Comparison of ENCODE assay signal across 25 cellular contexts in the genomic region with DNA sequence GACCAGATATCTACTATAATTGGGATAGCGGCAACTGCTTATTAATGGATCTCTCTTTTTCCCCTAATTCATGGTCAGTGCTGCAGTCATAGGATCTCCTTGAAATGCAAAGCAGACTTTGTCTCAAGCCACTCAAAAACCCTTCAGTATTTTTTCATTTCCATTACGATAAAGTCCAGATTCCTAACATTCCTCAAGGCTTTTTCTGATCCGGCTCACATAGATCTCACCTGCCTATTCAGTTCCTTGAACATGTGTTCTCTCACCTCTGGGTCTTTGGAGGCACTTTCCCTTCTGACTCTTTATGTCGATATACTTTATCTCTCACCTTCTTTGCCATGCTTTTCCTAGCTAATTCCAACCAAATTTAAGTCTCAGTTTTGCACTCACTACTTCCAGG. TPM values are rescaled to one million over a fixed set of nuclear protein-coding genes. Genes with fewer than 3 reads are reported as not detected.
DNase-seq lines count a peak whose midpoint lies in the region; ATAC-seq, FAIRE-seq and TF ChIP-seq lines count a peak whose summit lies in the region.
"Had no signal": no experiment of that assay in that cellular context is flagged by ENCODE, and none has a peak within 500 bp of the region (broad histone marks: within the 10 kb centered on the region; RNA-seq: fewer than 3 reads in every experiment).

No MANE protein-coding gene starts in this region.

- no peak overlapping the region for H3K4me3 ChIP-seq in GM23338
- H3K4me3 ChIP-seq in lower lobe of right lung, result no peak overlapping the region
- no peak overlapping the region for H3K4me3 ChIP-seq in upper lobe of right lung
- H3K4me3 ChIP-seq in sigmoid colon, result no peak overlapping the region
- H3K4me3 ChIP-seq in Peyer's patch, result no peak overlapping the region
- H3K4me3 ChIP-seq in HepG2 (replicated peaks in 1 of 3; ENCODE audit: insufficient read depth in 1 of 3, low read depth in 2 of 3, low read length in 3 of 3), result no peak overlapping the region
- H3K4me3 ChIP-seq: BLaER1, GM12878, HAP-1 had no signal

- H3K36me3 ChIP-seq in GM23338 (ENCODE audit: insufficient read depth), result no peaks in the 10 kb centered on the region
- H3K36me3 ChIP-seq in lower lobe of right lung, result no peaks in the 10 kb centered on the region
- no peaks in the 10 kb centered on the region for H3K36me3 ChIP-seq in upper lobe of right lung
- H3K36me3 ChIP-seq in sigmoid colon, result no peaks in the 10 kb centered on the region
- no peaks in the 10 kb centered on the region for H3K36me3 ChIP-seq in Peyer's patch
- H3K36me3 ChIP-seq in HepG2 (replicated peaks in 1 of 2; ENCODE audit: control insufficient read depth in 1 of 2, insufficient read depth in 2 of 2, low read length in 2 of 2), result no peaks in the 10 kb centered on the region
- H3K36me3 ChIP-seq: BLaER1, HAP-1 had no signal

- no peak overlapping the region for H3K27ac Mint-ChIP-seq in GM23338
- peak overlapping the region; percentile 6; the same call in 1 of the 2 replicates for H3K27ac Mint-ChIP-seq in WTC11
- H3K27ac Mint-ChIP-seq: B cell; CD4-positive, CD25-positive, alpha-beta regulatory T cell; CD8-positive, alpha-beta T cell; HFFc6 had no signal

- CTCF ChIA-PET in WTC11 (lab: Charles Lee), result interaction anchor here (1.0 to 2.4 kb wide), 2 partner anchors 25 to 138 kb away, joined by 3 to 6 read pairs; partner anchors contain the start of gene WASL
- CTCF ChIA-PET in HepG2 (lab: Yijun Ruan, JAX; ENCODE audit: low intra/inter-chr PET ratio, low total read pairs), result no interaction called here

- H3K9me3 ChIP-seq in lower lobe of right lung, result no peaks in the 10 kb centered on the region
- no peaks in the 10 kb centered on the region for H3K9me3 ChIP-seq in upper lobe of right lung
- no peaks in the 10 kb centered on the region for H3K9me3 ChIP-seq in sigmoid colon
- no peaks in the 10 kb centered on the region for H3K9me3 ChIP-seq in Peyer's patch
- H3K9me3 ChIP-seq in HepG2 (ENCODE audit: low read length), result no peaks in the 10 kb centered on the region
- H3K9me3 ChIP-seq: BLaER1, Caco-2, HAP-1 had no signal

- H3K36me3 Mint-ChIP-seq in GM23338 (ENCODE audit: low read depth) (no peaks in the 10 kb centered on the region), WTC11 (no peaks in the 10 kb centered on the region)
- H3K36me3 Mint-ChIP-seq: CD4-positive, CD25-positive, alpha-beta regulatory T cell; CD8-positive, alpha-beta T cell had no signal

- no peak for ATAC-seq in GM23338
- no peak for ATAC-seq in WTC11
- ATAC-seq in lower lobe of right lung, result peak; percentile 43 to 61
- peak; percentile 44 for ATAC-seq in upper lobe of right lung
- no peak for ATAC-seq in HepG2
- ATAC-seq: CD8-positive, alpha-beta T cell; GM12878 had no signal

- intact Hi-C loops in lower lobe of right lung (cut with DNase I), result no loop called here
- intact Hi-C loops in upper lobe of right lung (cut with DNase I), result no loop called here
- intact Hi-C loops in sigmoid colon (cut with DNase I), result no loop called here
- intact Hi-C loops in HepG2 (cut with micrococcal nuclease; ENCODE audit: unreplicated experiment), result no loop called here

- no peaks in the 10 kb centered on the region for H3K9me2 ChIP-seq in GM23338 (ENCODE audit: insufficient read depth)

- no TSS peak for BruUV-seq in HepG2 (replicated peaks; lab: Mats Ljungman, UMichigan)

- 93 to 95% methylated on average over 4 of the region's 4 CpGs for WGBS in sigmoid colon, 2 donors
- WGBS in HepG2 (ENCODE audit: low lambda C conversion rate), result 64% methylated on average over 4 of the region's 4 CpGs

- H3K79me2 ChIP-seq in GM23338 (replicated peaks; ENCODE audit: insufficient read depth) (no peaks in the 10 kb centered on the region), HepG2 (ENCODE audit: insufficient read depth, low read length) (no peaks in the 10 kb centered on the region)

- FAIRE-seq in HepG2 (lab: Jason Lieb, UNC), result no peak
- FAIRE-seq: D721Med, GM12878, GM19239, H54 had no signal

- peaks cover 32% of the 10 kb centered on the region for H3K4me1 ChIP-seq in GM23338 (ENCODE audit: insufficient read depth)
- H3K4me1 ChIP-seq in lower lobe of right lung, result no peaks in the 10 kb centered on the region
- no peaks in the 10 kb centered on the region for H3K4me1 ChIP-seq in upper lobe of right lung
- no peaks in the 10 kb centered on the region for H3K4me1 ChIP-seq in sigmoid colon
- H3K4me1 ChIP-seq in Peyer's patch, result no peaks in the 10 kb centered on the region
- peaks cover 7% of the 10 kb centered on the region; the same call in 1 of the 2 replicates for H3K4me1 ChIP-seq in HepG2 (ENCODE audit: insufficient read depth, low read length)
- H3K4me1 ChIP-seq: BLaER1 had no signal

- TF ChIP-seq RAD21 in HepG2 (CRISPR knock-in tag; IDR thresholded peaks at IDR 0.05), result no peak

- peaks cover 16% of the 10 kb centered on the region for H3K4me1 Mint-ChIP-seq in GM23338
- H3K4me1 Mint-ChIP-seq in WTC11, result peaks cover 32% of the 10 kb centered on the region

- peak; percentile 30 for DNase-seq in GM23338 (ENCODE audit: low spot score)
- DNase-seq in WTC11 (ENCODE audit: low spot score), result no peak
- no peak for DNase-seq in lower lobe of right lung
- no peak for DNase-seq in upper lobe of right lung
- no peak for DNase-seq in sigmoid colon
- no peak for DNase-seq in Peyer's patch
- no peak for DNase-seq in HepG2 (ENCODE audit: low spot score)
- no peak for DNase-seq in NCI-H146 (lab: John Stamatoyannopoulos, UW)
- DNase-seq: Caco-2; CD4-positive, CD25-positive, alpha-beta regulatory T cell; CD8-positive, alpha-beta T cell; DMS 273 treated with DMSO at 0.1 percent for 48 hours; DMS79; EL; GDM1; GOT3; HFFc6 had no signal

- TF ChIP-seq POLR2A in sigmoid colon (IDR thresholded peaks at IDR 0.05) (no peak), Peyer's patch (IDR thresholded peaks at IDR 0.05) (no peak), HepG2 (IDR thresholded peaks at IDR 0.05; ENCODE audit: insufficient read depth in 1 of 2, low read depth in 2 of 2, low read length in 2 of 2) (no peak)

- H4K20me1 ChIP-seq in GM23338 (replicated peaks; ENCODE audit: insufficient read depth) (no peaks in the 10 kb centered on the region), HepG2 (ENCODE audit: insufficient read depth, low read length) (no peaks in the 10 kb centered on the region)
- H4K20me1 ChIP-seq: BLaER1 had no signal

- no peak overlapping the region for H3K9ac ChIP-seq in HepG2 (ENCODE audit: insufficient read depth, low read depth, low read length)
- H3K9ac ChIP-seq: BLaER1 had no signal

- H2AFZ ChIP-seq in GM23338 (no peak overlapping the region; the same call in 1 of the 2 replicates), HepG2 (ENCODE audit: low read length) (no peak overlapping the region)

- no peak overlapping the region for H3K27ac ChIP-seq in GM23338 (ENCODE audit: low read depth)
- H3K27ac ChIP-seq in lower lobe of right lung, result no peak overlapping the region
- H3K27ac ChIP-seq in upper lobe of right lung, result no peak overlapping the region
- no peak overlapping the region for H3K27ac ChIP-seq in sigmoid colon
- H3K27ac ChIP-seq in Peyer's patch, result no peak overlapping the region
- no peak overlapping the region for H3K27ac ChIP-seq in HepG2 (ENCODE audit: extremely low read length, insufficient read depth, low read length)
- H3K27ac ChIP-seq: BLaER1, C4-2B had no signal

- in situ Hi-C loops in HepG2 (cut with HindIII; ENCODE audit: extremely low pct_ligation_motif_present, low pct_unique_long_range_greater_than_20kb), result no loop called here

- TF ChIP-seq EP300 in sigmoid colon (IDR thresholded peaks at IDR 0.05), result no peak
- no peak for TF ChIP-seq EP300 in HepG2 (IDR thresholded peaks at IDR 0.05; ENCODE audit: low read depth in 2 of 2, low read length in 2 of 2)
- TF ChIP-seq EP300 in HepG2 (CRISPR knock-in tag; IDR thresholded peaks at IDR 0.05; ENCODE audit: borderline replicate concordance), result no peak

- no peaks in the 10 kb centered on the region for H3K27me3 ChIP-seq in GM23338 (ENCODE audit: insufficient read depth)
- no peaks in the 10 kb centered on the region for H3K27me3 ChIP-seq in lower lobe of right lung (ENCODE audit: low read depth)
- H3K27me3 ChIP-seq in upper lobe of right lung, result no peaks in the 10 kb centered on the region
- no peaks in the 10 kb centered on the region for H3K27me3 ChIP-seq in sigmoid colon
- no peaks in the 10 kb centered on the region for H3K27me3 ChIP-seq in Peyer's patch
- no peaks in the 10 kb centered on the region for H3K27me3 ChIP-seq in HepG2 (ENCODE audit: control insufficient read depth in 1 of 2, insufficient read depth in 2 of 2, low read length in 2 of 2)
- H3K27me3 ChIP-seq: BLaER1 had no signal

- H3K9me3 Mint-ChIP-seq in GM23338, result no peaks in the 10 kb centered on the region
- H3K9me3 Mint-ChIP-seq in WTC11, result no peaks in the 10 kb centered on the region
- H3K9me3 Mint-ChIP-seq: CD8-positive, alpha-beta T cell; HFFc6 had no signal

- H3F3A ChIP-seq in GM23338 (replicated peaks; ENCODE audit: low read depth), result no peaks in the 10 kb centered on the region

- TF ChIP-seq CTCF in GM23338 (conservative IDR thresholded peaks at IDR 0.05; ENCODE audit: low read depth in 2 of 2) (no peak), WTC11 (IDR thresholded peaks at IDR 0.05) (no peak), lower lobe of right lung (IDR thresholded peaks at IDR 0.05) (no peak), upper lobe of right lung (IDR thresholded peaks at IDR 0.05) (no peak), sigmoid colon (IDR thresholded peaks at IDR 0.05) (no peak), Peyer's patch (IDR thresholded peaks at IDR 0.05) (no peak), HepG2 (CRISPR knock-in tag; IDR thresholded peaks at IDR 0.05) (no peak)

- POLR2A ChIA-PET in WTC11 (lab: Charles Lee), result no interaction called here
- POLR2A ChIA-PET in HepG2 (lab: Yijun Ruan, JAX), result no interaction called here

- H3K4me3 Mint-ChIP-seq in GM23338, result no peak overlapping the region
- H3K4me3 Mint-ChIP-seq in WTC11, result no peak overlapping the region
- H3K4me3 Mint-ChIP-seq: B cell; CD4-positive, CD25-positive, alpha-beta regulatory T cell; CD8-positive, alpha-beta T cell; HFFc6 had no signal

- H3K4me2 ChIP-seq in GM23338 (no peak overlapping the region), HepG2 (ENCODE audit: low read depth, low read length) (no peak overlapping the region)
- H3K4me2 ChIP-seq: BLaER1 had no signal

- H3K27me3 Mint-ChIP-seq in GM23338 (ENCODE audit: insufficient read depth, low read depth, poor library complexity) (no peaks in the 10 kb centered on the region), WTC11 (ENCODE audit: low read depth) (no peaks in the 10 kb centered on the region; the same call in 1 of the 2 replicates)

RNA-seq across cellular contexts. Expression of gene WASL, which starts 25.7 kb away (rescaled TPM):
- total RNA-seq in GM23338 (2014; rRNA removed; shearing (Covaris generic)), result 45.3 and 57.0 TPM in 2 replicates
- polyA plus RNA-seq in GM23338 (2016; fragmentation: Nextera tagmentation; extraction: Ambion mirVana) (35.6 and 36.4 TPM in 2 replicates), sigmoid colon (10 to 100 TPM; 33.0 to 80.5 (median 71.5) TPM), HepG2 (2011; rRNA removed) (7.4 and 7.9 TPM in 2 replicates)
- total RNA-seq in WTC11 (2021) (29.9 to 34.4 TPM (median 30.0 TPM) in 3 replicates), lower lobe of right lung (33.3 TPM), upper lobe of right lung (40.0 TPM), sigmoid colon (10 to 100 TPM; 32.4 to 45.3 (median 39.0) TPM), Peyer's patch (10 to 100 TPM; 33.8 to 60.2 (median 51.5) TPM), HepG2 (2016; rRNA removed; fragmentation: Illumina TruSeq; extraction: Trizol) (12.8 and 18.7 TPM in 2 replicates)
- total RNA-seq in HepG2 (2016; cell fraction: cytosol; rRNA removed; fragmentation: Illumina TruSeq; extraction: Trizol; ENCODE audit: low read depth), result 3.0 and 3.2 TPM in 2 replicates
- 13.0 and 16.0 TPM in 2 replicates for total RNA-seq in HepG2 (2016; cell fraction: insoluble cytoplasmic fraction; rRNA removed; fragmentation: Illumina TruSeq; extraction: Trizol)
- total RNA-seq in HepG2 (2016; cell fraction: membrane; rRNA removed; fragmentation: Illumina TruSeq; extraction: Trizol), result 15.3 and 16.6 TPM in 2 replicates
- total RNA-seq in HepG2 (2016; cell fraction: nucleus; rRNA removed; fragmentation: Illumina TruSeq; extraction: Trizol), result 19.0 and 19.2 TPM in 2 replicates
- polyA plus RNA-seq in HepG2 (2011; cell fraction: cytosol; rRNA removed), result 3.5 and 5.6 TPM in 2 replicates
- 5.9 and 6.1 TPM in 2 replicates for polyA plus RNA-seq in HepG2 (2011; cell fraction: nucleus; rRNA removed)
- 16.9 and 18.9 TPM in 2 replicates for polyA plus RNA-seq in HepG2 (2012)
- 1.6 and 2.1 TPM in 2 replicates for polyA plus RNA-seq in HepG2 (2016; cell fraction: cytosol; fragmentation: Illumina TruSeq; extraction: Trizol; ENCODE audit: low read depth)
- polyA plus RNA-seq in HepG2 (2016; cell fraction: insoluble cytoplasmic fraction; fragmentation: Illumina TruSeq; extraction: Trizol; ENCODE audit: low read depth), result 22.0 and 25.2 TPM in 2 replicates
- polyA plus RNA-seq in HepG2 (2016; cell fraction: membrane; fragmentation: Illumina TruSeq; extraction: Trizol; ENCODE audit: low read depth), result 10.0 and 10.9 TPM in 2 replicates
- polyA plus RNA-seq in HepG2 (2016; cell fraction: nucleus; fragmentation: Illumina TruSeq; extraction: Trizol; ENCODE audit: insufficient read depth, low read depth), result 14.1 and 14.5 TPM in 2 replicates
- polyA minus RNA-seq in HepG2 (2011; rRNA and poly(A)+ RNA removed; ENCODE audit: low replicate concordance), result 5.6 and 8.7 TPM in 2 replicates
- polyA minus RNA-seq in HepG2 (2011; cell fraction: cytosol; rRNA and poly(A)+ RNA removed), result 6.8 and 9.4 TPM in 2 replicates
- 30.8 and 37.2 TPM in 2 replicates for polyA minus RNA-seq in HepG2 (2011; cell fraction: nucleus; rRNA and poly(A)+ RNA removed)

Comparison
In these comparisons a context has a peak if more than half of its experiments do, and no peak if none do; other contexts are left out.
1. ATAC-seq: peak in lower lobe of right lung (2 of 2) and upper lobe of right lung (single experiment); none in GM23338 (single experiment), WTC11 (single experiment) and HepG2 (single experiment).